In genomic region chr2:95023222-95023597, GRCh38 we compare ENCODE assay signal across 9 cellular contexts. TPM values are rescaled to one million over a fixed set of nuclear protein-coding genes. Genes with fewer than 3 reads are reported as not detected.
DNase-seq lines count a peak whose midpoint lies in the region; TF ChIP-seq lines count a peak whose summit lies in the region.
"Had no signal": no experiment of that assay in that cellular context is flagged by ENCODE, and none has a peak within 500 bp of the region (broad histone marks: within the 10 kb centered on the region; RNA-seq: fewer than 3 reads in every experiment).

No MANE protein-coding gene starts in this region.

- H3K14ac ChIP-seq in trophoblast cell (ENCODE audit: low read length): no peak overlapping the region

- H2AFZ ChIP-seq in Loucy (ENCODE audit: low read length) (0 out of 2 replicates have a peak overlapping the region, but pooled peaks have one; percentile 50), trophoblast cell (ENCODE audit: insufficient read depth, low read length, poor library complexity) (no peak overlapping the region)

- H3K27me3 Mint-ChIP-seq in activated T-cell treated with anti-CD3 and anti-CD28 coated beads, Interleukin-2, amount 50 U/mL, for 24 hours: no peaks in the 10 kb centered on the region

- H3K4me1 Mint-ChIP-seq in activated T-cell treated with anti-CD3 and anti-CD28 coated beads, Interleukin-2, amount 50 U/mL, for 24 hours (ENCODE audit: low read depth): peaks cover 54% of the 10 kb centered on the region

- DNase-seq in activated CD8-positive, alpha-beta memory T cell treated with anti-CD3 and anti-CD28 coated beads for 1 hour (ENCODE audit: extremely low read depth in 1 of 2, low read depth in 1 of 2): peak; percentile 28 to 32
- no peak for DNase-seq in activated CD8-positive, alpha-beta memory T cell treated with anti-CD3 and anti-CD28 coated beads, Interleukin-2, amount 50 U/mL, for 48 hours
- peak; percentile 51 for DNase-seq in activated T-cell treated with anti-CD3 and anti-CD28 coated beads, Interleukin-2, amount 50 U/mL, for 24 hours
- DNase-seq in trophoblast cell: peak; percentile 19 to 48
- DNase-seq in hippocampal formation (lab: John Stamatoyannopoulos, UW): no peak
- DNase-seq in amygdala (lab: John Stamatoyannopoulos, UW): no peak
- no peak for DNase-seq in suprapubic skin (ENCODE audit: low spot score in 2 of 2)
- DNase-seq: naive B cell had no signal

- no peaks in the 10 kb centered on the region for H3F3A ChIP-seq in Loucy (ENCODE audit: low read depth)

- H3K4me1 ChIP-seq in Loucy (ENCODE audit: insufficient read depth, low read length, poor library complexity, severe bottlenecking): peaks cover 2% of the 10 kb centered on the region
- peaks cover 9% of the 10 kb centered on the region in 2 experiments for H3K4me1 ChIP-seq in trophoblast cell (ENCODE audit: control insufficient read depth in 1 of 2, insufficient read depth in 2 of 2, low read length in 2 of 2)
- peaks cover 21% of the 10 kb centered on the region for H3K4me1 ChIP-seq in suprapubic skin

- H3K4me3 Mint-ChIP-seq in activated T-cell treated with anti-CD3 and anti-CD28 coated beads, Interleukin-2, amount 50 U/mL, for 24 hours: no peak overlapping the region

- no peak overlapping the region for H2AK5ac ChIP-seq in trophoblast cell (ENCODE audit: low read length)

- no peak overlapping the region for H3K27ac ChIP-seq in trophoblast cell (ENCODE audit: low read depth, low read length)
- H3K27ac ChIP-seq in suprapubic skin: no peak overlapping the region

- H3K36me3 ChIP-seq in Loucy (ENCODE audit: insufficient read depth, low read length) (no peaks in the 10 kb centered on the region), trophoblast cell (ENCODE audit: control insufficient read depth in 1 of 2, insufficient read depth in 2 of 2, low read length in 2 of 2) (no peaks in the 10 kb centered on the region), suprapubic skin (no peaks in the 10 kb centered on the region)

- no peak for TF ChIP-seq POLR2A in suprapubic skin (IDR thresholded peaks at IDR 0.05)

- no peak overlapping the region for H3K18ac ChIP-seq in trophoblast cell (ENCODE audit: low read length)

- H3K4me2 ChIP-seq in Loucy (ENCODE audit: low read depth, low read length, poor library complexity, severe bottlenecking): peak overlapping the region; percentile 72
- no peak overlapping the region for H3K4me2 ChIP-seq in trophoblast cell (ENCODE audit: low read length)

- no peak overlapping the region for H3K23ac ChIP-seq in trophoblast cell (ENCODE audit: low read length)

- H2BK120ac ChIP-seq in trophoblast cell (ENCODE audit: insufficient read depth, low read length, poor library complexity): no peak overlapping the region

- TF ChIP-seq CTCF in Loucy (conservative IDR thresholded peaks at IDR 0.05; ENCODE audit: low read length) (peak; percentile 52), suprapubic skin (IDR thresholded peaks at IDR 0.05) (no peak)

- TF ChIP-seq EP300 in suprapubic skin (IDR thresholded peaks at IDR 0.05): no peak

- H3K9me3 ChIP-seq in Loucy (ENCODE audit: insufficient read depth, low read depth, low read length) (no peaks in the 10 kb centered on the region), trophoblast cell (ENCODE audit: insufficient read depth, low read depth, low read length) (no peaks in the 10 kb centered on the region), suprapubic skin (no peaks in the 10 kb centered on the region)

- H3K9me3 Mint-ChIP-seq in activated T-cell treated with anti-CD3 and anti-CD28 coated beads, Interleukin-2, amount 50 U/mL, for 24 hours: no peaks in the 10 kb centered on the region

- H3K36me3 Mint-ChIP-seq in activated T-cell treated with anti-CD3 and anti-CD28 coated beads, Interleukin-2, amount 50 U/mL, for 24 hours (ENCODE audit: low read depth): peaks cover 5% of the 10 kb centered on the region
- H3K36me3 Mint-ChIP-seq: naive B cell had no signal

- H4K8ac ChIP-seq in trophoblast cell (ENCODE audit: low read depth, low read length): no peak overlapping the region

- WGBS in trophoblast cell (ENCODE audit: extremely low coverage, insufficient coverage, insufficient read length): no CpG with 5 or more reads among the region's 2 CpGs
- 43% methylated on average over 2 of the region's 2 CpGs for WGBS in suprapubic skin

- H2BK12ac ChIP-seq in trophoblast cell (ENCODE audit: low read length): no peak overlapping the region

- no peak overlapping the region for H3K4me3 ChIP-seq in Loucy (ENCODE audit: low read length, poor library complexity, severe bottlenecking)
- no peak overlapping the region for H3K4me3 ChIP-seq in trophoblast cell (ENCODE audit: low read depth, low read length)
- H3K4me3 ChIP-seq in suprapubic skin: no peak overlapping the region

- H3K79me1 ChIP-seq in trophoblast cell (ENCODE audit: low read length): no peaks in the 10 kb centered on the region

- H2BK5ac ChIP-seq in trophoblast cell (ENCODE audit: low read depth, low read length, poor library complexity): no peak overlapping the region

- no peaks in the 10 kb centered on the region for H3K9me2 ChIP-seq in Loucy (replicated peaks; ENCODE audit: low read depth, low read length)

- no peaks in the 10 kb centered on the region for H4K20me1 ChIP-seq in Loucy (ENCODE audit: insufficient read depth, low read length, poor library complexity, severe bottlenecking)

- H3K27me3 ChIP-seq in Loucy (ENCODE audit: insufficient read depth, low read length, poor library complexity, severe bottlenecking) (peaks cover 21% of the 10 kb centered on the region), trophoblast cell (ENCODE audit: insufficient read depth, low read length) (peaks cover 33% of the 10 kb centered on the region), suprapubic skin (peaks cover 63% of the 10 kb centered on the region)

- H4K12ac ChIP-seq in trophoblast cell (ENCODE audit: low read depth, low read length): no peak overlapping the region

- no peak overlapping the region for H4K91ac ChIP-seq in trophoblast cell (ENCODE audit: low read depth, low read length)

- H3K79me2 ChIP-seq in Loucy (ENCODE audit: insufficient read depth, low read length) (no peaks in the 10 kb centered on the region), trophoblast cell (ENCODE audit: control insufficient read depth, insufficient read depth, low read length, poor library complexity) (no peaks in the 10 kb centered on the region)

- peak overlapping the region; percentile 24 for H3K27ac Mint-ChIP-seq in activated T-cell treated with anti-CD3 and anti-CD28 coated beads, Interleukin-2, amount 50 U/mL, for 24 hours
- H3K27ac Mint-ChIP-seq: naive B cell had no signal

- H3K4ac ChIP-seq in trophoblast cell (ENCODE audit: low read depth, low read length): no peak overlapping the region

- H3K9ac ChIP-seq in Loucy (ENCODE audit: low read depth, low read length, poor library complexity, severe bottlenecking): no peak overlapping the region
- no peak overlapping the region for H3K9ac ChIP-seq in trophoblast cell (ENCODE audit: low read length)

RNA-seq across cellular contexts. Expression of gene MAL, which starts 2.3 kb away (rescaled TPM):
- 0.04 and 0.08 TPM in 2 replicates for polyA plus RNA-seq in trophoblast cell (2013)
- 10 to 100 TPM in 3 of 4 donors, 1 to 10 TPM in 1; 6.5 to 29.4 (median 11.8) TPM for total RNA-seq in suprapubic skin

Comparison
In these comparisons a context has a peak if more than half of its experiments do, and no peak if none do; other contexts are left out.
1. DNase-seq: peak in activated CD8-positive, alpha-beta memory T cell treated with anti-CD3 and anti-CD28 coated beads for 1 hour (2 of 2), activated T-cell treated with anti-CD3 and anti-CD28 coated beads, Interleukin-2, amount 50 U/mL, for 24 hours (single experiment) and trophoblast cell (2 of 2); none in activated CD8-positive, alpha-beta memory T cell treated with anti-CD3 and anti-CD28 coated beads, Interleukin-2, amount 50 U/mL, for 48 hours (single experiment), hippocampal formation (0 of 2), amygdala (0 of 56) and suprapubic skin (0 of 2).